In genomic region chr22:43013355-43014061, GRCh38 we compare ENCODE assay signal across 8 cellular contexts. TPM values are rescaled to one million over a fixed set of nuclear protein-coding genes. Genes with fewer than 3 reads are reported as not detected.
DNase-seq lines count a peak whose midpoint lies in the region; ATAC-seq and TF ChIP-seq lines count a peak whose summit lies in the region.

No MANE protein-coding gene starts in this region.

- H3K4me1 ChIP-seq in thoracic aorta (ENCODE audit: control insufficient read depth in 1 of 2, low read depth in 2 of 2): peaks cover 12 to 41% of the 10 kb centered on the region in 2 donors

- H3K36me3 ChIP-seq in kidney epithelial cell (ENCODE audit: control insufficient read depth, insufficient read depth, low read length) (no peaks in the 10 kb centered on the region), thoracic aorta (no peaks in the 10 kb centered on the region)

- no peaks in the 10 kb centered on the region for H3K9me3 ChIP-seq in thoracic aorta

- no peak for DNase-seq in activated CD8-positive, alpha-beta memory T cell treated with anti-CD3 and anti-CD28 coated beads, Interleukin-2, amount 10 ng/mL, durations not matched to agents 7 days and 5 days
- DNase-seq in activated CD8-positive, alpha-beta memory T cell treated with anti-CD3 and anti-CD28 coated beads, Interleukin-2, amount 50 U/mL, for 4 hours: no peak
- DNase-seq in kidney epithelial cell (ENCODE audit: low read depth) (no peak), thoracic aorta (ENCODE audit: low spot score) (no peak), pons (ENCODE audit: low spot score) (no peak)

- CTCF ChIA-PET in activated CD8-positive, alpha-beta memory T cell treated with anti-CD3 and anti-CD28 coated beads, Interleukin-2, amount 10 ng/mL, durations not matched to agents 7 days and 5 days (lab: Charles Lee): interaction anchor here (0.9 to 2.6 kb wide), 5 partner anchors 11 to 146 kb away, joined by 3 to 13 read pairs (median 9); no protein-coding TSS in a partner anchor

- H3K9me3 Mint-ChIP-seq in activated CD8-positive, alpha-beta memory T cell treated with anti-CD3 and anti-CD28 coated beads, Interleukin-2, amount 10 ng/mL, durations not matched to agents 7 days and 5 days (ENCODE audit: low read depth): no peaks in the 10 kb centered on the region
- H3K9me3 Mint-ChIP-seq in activated T-helper 17 cell treated with anti-CD3 and anti-CD28 coated beads, Interleukin-2, amount 50 U/mL, for 72 hours: no peaks in the 10 kb centered on the region

- TF ChIP-seq CTCF in kidney epithelial cell (IDR thresholded peaks at IDR 0.05; ENCODE audit: insufficient read depth, low read length, poor library complexity, severe bottlenecking): no peak
- TF ChIP-seq CTCF in thoracic aorta (IDR thresholded peaks at IDR 0.05): no peak

- H3K27me3 ChIP-seq in kidney epithelial cell (ENCODE audit: control insufficient read depth, insufficient read depth, low read length) (no peaks in the 10 kb centered on the region), thoracic aorta (replicated peaks; ENCODE audit: insufficient read depth) (no peaks in the 10 kb centered on the region)

- no peak overlapping the region for H3K27ac Mint-ChIP-seq in activated CD8-positive, alpha-beta memory T cell treated with anti-CD3 and anti-CD28 coated beads, Interleukin-2, amount 10 ng/mL, durations not matched to agents 7 days and 5 days
- H3K27ac Mint-ChIP-seq in activated T-helper 17 cell treated with anti-CD3 and anti-CD28 coated beads, Interleukin-2, amount 50 U/mL, for 72 hours: peak overlapping the region; percentile 88

- peak overlapping the region; percentile 9 to 69 for H3K27ac ChIP-seq in thoracic aorta

- H3K4me3 ChIP-seq in kidney epithelial cell (ENCODE audit: low read depth, low read length) (peak overlapping the region; percentile 74), thoracic aorta (peak overlapping the region; percentile 80)

- peaks cover 26% of the 10 kb centered on the region for H3K4me1 Mint-ChIP-seq in activated CD8-positive, alpha-beta memory T cell treated with anti-CD3 and anti-CD28 coated beads, Interleukin-2, amount 10 ng/mL, durations not matched to agents 7 days and 5 days
- peaks cover 20% of the 10 kb centered on the region for H3K4me1 Mint-ChIP-seq in activated T-helper 17 cell treated with anti-CD3 and anti-CD28 coated beads, Interleukin-2, amount 50 U/mL, for 72 hours

- H3K4me3 Mint-ChIP-seq in activated CD8-positive, alpha-beta memory T cell treated with anti-CD3 and anti-CD28 coated beads, Interleukin-2, amount 10 ng/mL, durations not matched to agents 7 days and 5 days: peak overlapping the region; percentile 96
- peak overlapping the region; percentile 93 for H3K4me3 Mint-ChIP-seq in activated T-helper 17 cell treated with anti-CD3 and anti-CD28 coated beads, Interleukin-2, amount 50 U/mL, for 72 hours

- H3K27me3 Mint-ChIP-seq in activated CD8-positive, alpha-beta memory T cell treated with anti-CD3 and anti-CD28 coated beads, Interleukin-2, amount 10 ng/mL, durations not matched to agents 7 days and 5 days: peaks cover 3% of the 10 kb centered on the region
- no peaks in the 10 kb centered on the region for H3K27me3 Mint-ChIP-seq in activated T-helper 17 cell treated with anti-CD3 and anti-CD28 coated beads, Interleukin-2, amount 50 U/mL, for 72 hours

- H3K36me3 Mint-ChIP-seq in activated CD8-positive, alpha-beta memory T cell treated with anti-CD3 and anti-CD28 coated beads, Interleukin-2, amount 10 ng/mL, durations not matched to agents 7 days and 5 days: no peaks in the 10 kb centered on the region
- H3K36me3 Mint-ChIP-seq in activated T-helper 17 cell treated with anti-CD3 and anti-CD28 coated beads, Interleukin-2, amount 50 U/mL, for 72 hours (ENCODE audit: low read depth): no peaks in the 10 kb centered on the region

- no peak for ATAC-seq in activated CD8-positive, alpha-beta memory T cell treated with anti-CD3 and anti-CD28 coated beads, Interleukin-2, amount 10 ng/mL, durations not matched to agents 7 days and 5 days
- ATAC-seq in activated T-helper 17 cell treated with anti-CD3 and anti-CD28 coated beads, Interleukin-2, amount 50 U/mL, for 72 hours (replicated peaks): no peak
- ATAC-seq in thoracic aorta (ENCODE audit: insufficient number of reproducible peaks, low FRiP score, low read depth): no peak
- no peak for ATAC-seq in GM21367 (IDR thresholded peaks at IDR 0.05; ENCODE audit: unreplicated experiment)
- no peak for ATAC-seq in HG03521 (IDR thresholded peaks at IDR 0.05; ENCODE audit: unreplicated experiment)

RNA-seq across cellular contexts. Expression of gene PACSIN2, which starts 1.4 kb away (rescaled TPM):
- 10 to 100 TPM; 32.0 to 39.9 TPM for total RNA-seq in activated CD8-positive, alpha-beta memory T cell treated with anti-CD3 and anti-CD28 coated beads, Interleukin-2, amount 10 ng/mL, durations not matched to agents 7 days and 5 days
- 10 to 100 TPM; 22.9 to 26.3 TPM for total RNA-seq in activated T-helper 17 cell treated with anti-CD3 and anti-CD28 coated beads, Interleukin-2, amount 50 U/mL, for 72 hours
- total RNA-seq in kidney epithelial cell: 62.9 and 72.2 TPM in 2 replicates
- total RNA-seq in thoracic aorta: 100 to 1,000 TPM; 135 to 155 TPM
